ENCODE assay signal across 14 cellular contexts in genomic region chr12:28268830-28269229, GRCh38.
DNase-seq lines count a peak whose midpoint lies in the region; ATAC-seq and TF ChIP-seq lines count a peak whose summit lies in the region.
"Had no signal": no experiment of that assay in that cellular context is flagged by ENCODE, and none has a peak within 500 bp of the region (broad histone marks: within the 10 kb centered on the region; RNA-seq: fewer than 3 reads in every experiment).

No MANE protein-coding gene starts in this region.

- H3K4me2 ChIP-seq in DND-41 (ENCODE audit: insufficient read depth, low read length) (no peak overlapping the region), GM23248 (ENCODE audit: unreplicated experiment) (no peak overlapping the region)

- H3K36me3 ChIP-seq in DND-41 (ENCODE audit: insufficient read depth, low read length) (peaks cover 15% of the 10 kb centered on the region), GM23248 (ENCODE audit: low read depth) (peaks cover 10% of the 10 kb centered on the region; the same call in 1 of the 2 replicates), breast epithelium (peaks cover 7% of the 10 kb centered on the region)

- peak; percentile 16 for ATAC-seq in activated CD8-positive, alpha-beta memory T cell treated with anti-CD3 and anti-CD28 coated beads, Interleukin-2, amount 10 ng/mL, durations not matched to agents 7 days and 5 days
- ATAC-seq in DND-41 (ENCODE audit: insufficient read depth, low read depth) = peak; percentile 7; the same call in 1 of the 3 replicates
- ATAC-seq in memory B cell (ENCODE audit: low read depth) = no peak
- ATAC-seq: HCT116 had no signal

- no peaks in the 10 kb centered on the region for H3K9me2 ChIP-seq in GM23248 (ENCODE audit: insufficient read depth)

- no peak for TF ChIP-seq CTCF in DND-41 (IDR thresholded peaks at IDR 0.05; ENCODE audit: borderline replicate concordance, extremely low read depth, low read length, poor library complexity, severe bottlenecking)
- no peak for TF ChIP-seq CTCF in breast epithelium (IDR thresholded peaks at IDR 0.05)

- H3K4me1 Mint-ChIP-seq in activated CD8-positive, alpha-beta memory T cell treated with anti-CD3 and anti-CD28 coated beads, Interleukin-2, amount 10 ng/mL, durations not matched to agents 7 days and 5 days = no peaks in the 10 kb centered on the region
- no peaks in the 10 kb centered on the region for H3K4me1 Mint-ChIP-seq in memory B cell
- H3K4me1 Mint-ChIP-seq: H9 had no signal

- H3K27me3 ChIP-seq in DND-41 (ENCODE audit: insufficient read depth, low read length, poor library complexity) (no peaks in the 10 kb centered on the region), GM23248 (replicated peaks; ENCODE audit: insufficient read depth) (no peaks in the 10 kb centered on the region), breast epithelium (no peaks in the 10 kb centered on the region)

- WGBS in GM23248 (ENCODE audit: low coverage in 1 of 2, low lambda C conversion rate in 2 of 2, missing lambda C conversion rate in 2 of 2), 2 experiments = 98 to 100% methylated on average over 2 of the region's 2 CpGs

- H3K4me3 ChIP-seq in DND-41 (ENCODE audit: low read depth in 1 of 2, low read length in 2 of 2) (no peak overlapping the region), GM23248 (no peak overlapping the region), breast epithelium (no peak overlapping the region)

- H3K27ac ChIP-seq in DND-41 (ENCODE audit: low read length) (no peak overlapping the region), GM23248 (no peak overlapping the region), breast epithelium (no peak overlapping the region)

- H3K4me3 Mint-ChIP-seq in activated CD8-positive, alpha-beta memory T cell treated with anti-CD3 and anti-CD28 coated beads, Interleukin-2, amount 10 ng/mL, durations not matched to agents 7 days and 5 days = no peak overlapping the region
- H3K4me3 Mint-ChIP-seq in memory B cell = no peak overlapping the region
- H3K4me3 Mint-ChIP-seq: H9 had no signal

- H3K9ac ChIP-seq in DND-41 (ENCODE audit: low read depth, low read length) (no peak overlapping the region), GM23248 (no peak overlapping the region)

- H3K9me3 ChIP-seq in DND-41 (ENCODE audit: insufficient read depth, low read length, severe bottlenecking) (peaks cover 15% of the 10 kb centered on the region), GM23248 (ENCODE audit: low read depth) (peaks cover 3% of the 10 kb centered on the region), breast epithelium (peaks cover 3 to 25% of the 10 kb centered on the region in 2 donors)

- no peaks in the 10 kb centered on the region for H3F3A ChIP-seq in GM23248 (ENCODE audit: insufficient read depth)

- H3K36me3 Mint-ChIP-seq in activated CD8-positive, alpha-beta memory T cell treated with anti-CD3 and anti-CD28 coated beads, Interleukin-2, amount 10 ng/mL, durations not matched to agents 7 days and 5 days = peaks cover 22% of the 10 kb centered on the region
- peaks cover 27% of the 10 kb centered on the region for H3K36me3 Mint-ChIP-seq in memory B cell

- no peak overlapping the region for H3K27ac Mint-ChIP-seq in activated CD8-positive, alpha-beta memory T cell treated with anti-CD3 and anti-CD28 coated beads, Interleukin-2, amount 10 ng/mL, durations not matched to agents 7 days and 5 days
- H3K27ac Mint-ChIP-seq in memory B cell = peak overlapping the region; percentile 28
- H3K27ac Mint-ChIP-seq: CD4-positive, alpha-beta memory T cell; H9 had no signal

- H3K27me3 Mint-ChIP-seq in activated CD8-positive, alpha-beta memory T cell treated with anti-CD3 and anti-CD28 coated beads, Interleukin-2, amount 10 ng/mL, durations not matched to agents 7 days and 5 days = no peaks in the 10 kb centered on the region
- H3K27me3 Mint-ChIP-seq in memory B cell = no peaks in the 10 kb centered on the region
- H3K27me3 Mint-ChIP-seq: CD4-positive, alpha-beta memory T cell had no signal

- no peak for DNase-seq in activated CD8-positive, alpha-beta memory T cell treated with anti-CD3 and anti-CD28 coated beads, Interleukin-2, amount 10 ng/mL, durations not matched to agents 7 days and 5 days
- no peak for DNase-seq in activated CD8-positive, alpha-beta memory T cell treated with anti-CD3 and anti-CD28 coated beads, Interleukin-2, amount 50 U/mL, for 4 hours
- DNase-seq in DND-41 (no peak), GM23248 (no peak), memory B cell (ENCODE audit: low spot score in 2 of 2) (no peak), breast epithelium (ENCODE audit: low spot score in 2 of 2) (no peak)
- DNase-seq: C1 segment of cervical spinal cord; Calu3; CD4-positive, alpha-beta memory T cell; COR-L47; DMS53; DMS79 treated with DMSO at 0.1 percent for 48 hours; H9 had no signal

- H3K79me2 ChIP-seq in DND-41 (ENCODE audit: insufficient read depth, low read length) = no peaks in the 10 kb centered on the region
- no peaks in the 10 kb centered on the region for H3K79me2 ChIP-seq in GM23248 (ENCODE audit: insufficient read depth)

- no peaks in the 10 kb centered on the region for H4K20me1 ChIP-seq in DND-41 (ENCODE audit: insufficient read depth, low read length)
- no peaks in the 10 kb centered on the region for H4K20me1 ChIP-seq in GM23248 (ENCODE audit: insufficient read depth)

- intact Hi-C loops in breast epithelium (cut with DNase I; ENCODE audit: low total_unique reads) = no loop called here

- in situ Hi-C loops in GM23248 (cut with MboI) = no loop called here

- no peak overlapping the region for H2AFZ ChIP-seq in DND-41 (ENCODE audit: low read depth, low read length)
- H2AFZ ChIP-seq in GM23248 = peak overlapping the region; percentile 18; the same call in 1 of the 2 replicates

- CTCF ChIA-PET in activated CD8-positive, alpha-beta memory T cell treated with anti-CD3 and anti-CD28 coated beads, Interleukin-2, amount 10 ng/mL, durations not matched to agents 7 days and 5 days (lab: Charles Lee) = no interaction called here

- H3K9me3 Mint-ChIP-seq in activated CD8-positive, alpha-beta memory T cell treated with anti-CD3 and anti-CD28 coated beads, Interleukin-2, amount 10 ng/mL, durations not matched to agents 7 days and 5 days (ENCODE audit: low read depth) = peaks cover 16% of the 10 kb centered on the region
- peaks cover 13% of the 10 kb centered on the region for H3K9me3 Mint-ChIP-seq in memory B cell

- no peak for TF ChIP-seq POLR2A in breast epithelium (IDR thresholded peaks at IDR 0.05)

- H3K4me1 ChIP-seq in DND-41 (ENCODE audit: insufficient read depth, low read length) = no peaks in the 10 kb centered on the region
- peaks cover 3% of the 10 kb centered on the region; the same call in 1 of the 2 replicates for H3K4me1 ChIP-seq in GM23248 (ENCODE audit: insufficient read depth)
- no peaks in the 10 kb centered on the region for H3K4me1 ChIP-seq in breast epithelium
